22 cellular contexts compared by ENCODE assay signal in genomic region chr2:2269989-2270562, GRCh38.
"Had no signal": no experiment of that assay in that cellular context is flagged by ENCODE, and none has a peak within 500 bp of the region (broad histone marks: within the 10 kb centered on the region; RNA-seq: fewer than 3 reads in every experiment).

No MANE protein-coding gene starts in this region.

- H3K36me3 ChIP-seq: brain microvascular endothelial cell, gastroesophageal sphincter, sigmoid colon, stomach, upper lobe of right lung had no signal

- DNase-seq: activated B cell treated with CpG ODN at 0.5 μM for 24 hours; activated CD4-positive, alpha-beta T cell treated with anti-CD3 and anti-CD28 coated beads for 48 hours; activated CD8-positive, alpha-beta T cell treated with anti-CD3 and anti-CD28 coated beads for 36 hours; activated naive CD8-positive, alpha-beta T cell treated with anti-CD3 and anti-CD28 coated beads for 36 hours; activated T-cell treated with anti-CD3 and anti-CD28 coated beads, Interleukin-2, amount 50 U/mL, for 48 hours; amygdala; brain microvascular endothelial cell; cerebellar nuclear complex; effector memory CD4-positive, alpha-beta T cell; left cardiac atrium; midbrain; naive B cell; sigmoid colon; stimulated activated CD4-positive, alpha-beta T cell treated with anti-CD3 and anti-CD28 coated beads, Interleukin-12 subunit alpha, Interleukin-12 subunit beta, amount 100 ng/mL, for 4 hours; stimulated activated CD4-positive, alpha-beta T cell treated with anti-CD3 and anti-CD28 coated beads, Interleukin-2, amount 100 ng/mL, for 24 hours; stomach; testis; upper lobe of right lung had no signal

- H3K27me3 ChIP-seq: brain microvascular endothelial cell, gastroesophageal sphincter, sigmoid colon, stomach, testis, upper lobe of right lung had no signal

- H3K9me3 ChIP-seq: gastroesophageal sphincter, sigmoid colon, stomach, testis, upper lobe of right lung had no signal

- H3K79me2 ChIP-seq: parathyroid adenoma had no signal

- H3K36me3 Mint-ChIP-seq: activated naive CD8-positive, alpha-beta T cell treated with anti-CD3 and anti-CD28 coated beads for 36 hours; naive B cell had no signal

- H3K4me3 ChIP-seq: gastroesophageal sphincter, sigmoid colon, stomach, testis, upper lobe of right lung had no signal

- H3K9ac ChIP-seq: parathyroid adenoma had no signal

- H3K27me3 Mint-ChIP-seq: activated B cell treated with CpG ODN at 0.5 μM for 24 hours; activated CD8-positive, alpha-beta T cell treated with anti-CD3 and anti-CD28 coated beads for 36 hours; dendritic cell treated with granulocyte-macrophage colony-stimulating factor and Interleukin-4, amounts not matched to agents 40 ng/mL and 50 ng/mL, for 4 days; naive B cell had no signal

- H3K27ac ChIP-seq: brain microvascular endothelial cell, gastroesophageal sphincter, parathyroid adenoma, stomach, testis, upper lobe of right lung had no signal

- H2AFZ ChIP-seq: parathyroid adenoma had no signal

- ATAC-seq: activated CD8-positive, alpha-beta T cell treated with anti-CD3 and anti-CD28 coated beads for 36 hours; gastroesophageal sphincter; left cardiac atrium; upper lobe of right lung had no signal

- H3K4me1 ChIP-seq: gastroesophageal sphincter, parathyroid adenoma, stomach, testis, upper lobe of right lung had no signal

- H3K4me3 Mint-ChIP-seq: activated B cell treated with CpG ODN at 0.5 μM for 24 hours; activated CD8-positive, alpha-beta T cell treated with anti-CD3 and anti-CD28 coated beads for 36 hours; activated naive CD8-positive, alpha-beta T cell treated with anti-CD3 and anti-CD28 coated beads for 36 hours; dendritic cell treated with granulocyte-macrophage colony-stimulating factor and Interleukin-4, amounts not matched to agents 40 ng/mL and 50 ng/mL, for 4 days; naive B cell; T-helper 2 cell treated with Interferon-gamma antibody and Interleukin-4, amounts not matched to agents 5 μg/mL and 100 μg/mL, for 36 hours had no signal

- H3K27ac Mint-ChIP-seq: activated B cell treated with CpG ODN at 0.5 μM for 24 hours; activated CD8-positive, alpha-beta T cell treated with anti-CD3 and anti-CD28 coated beads for 36 hours; activated naive CD8-positive, alpha-beta T cell treated with anti-CD3 and anti-CD28 coated beads for 36 hours; dendritic cell treated with granulocyte-macrophage colony-stimulating factor and Interleukin-4, amounts not matched to agents 40 ng/mL and 50 ng/mL, for 4 days; T-helper 2 cell treated with Interferon-gamma antibody and Interleukin-4, amounts not matched to agents 5 μg/mL and 100 μg/mL, for 36 hours had no signal

- H3K4me1 Mint-ChIP-seq: activated B cell treated with CpG ODN at 0.5 μM for 24 hours; activated naive CD8-positive, alpha-beta T cell treated with anti-CD3 and anti-CD28 coated beads for 36 hours; naive B cell had no signal

- H3K9me3 Mint-ChIP-seq: activated B cell treated with CpG ODN at 0.5 μM for 24 hours; activated CD8-positive, alpha-beta T cell treated with anti-CD3 and anti-CD28 coated beads for 36 hours; activated naive CD8-positive, alpha-beta T cell treated with anti-CD3 and anti-CD28 coated beads for 36 hours; dendritic cell treated with granulocyte-macrophage colony-stimulating factor and Interleukin-4, amounts not matched to agents 40 ng/mL and 50 ng/mL, for 4 days; T-helper 2 cell treated with Interferon-gamma antibody and Interleukin-4, amounts not matched to agents 5 μg/mL and 100 μg/mL, for 36 hours had no signal
